In genomic region chr6:24126586-24127192, GRCh38 we compare ENCODE assay signal across 9 cellular contexts. TPM values are rescaled to one million over a fixed set of nuclear protein-coding genes. Genes with fewer than 3 reads are reported as not detected.
DNase-seq lines count a peak whose midpoint lies in the region; ATAC-seq lines count a peak whose summit lies in the region.
"Had no signal": no experiment of that assay in that cellular context is flagged by ENCODE, and none has a peak within 500 bp of the region (broad histone marks: within the 10 kb centered on the region; RNA-seq: fewer than 3 reads in every experiment).

No MANE protein-coding gene starts in this region.

- intact Hi-C loops in head of caudate nucleus (cut with DNase I) = no loop called here

- H3K27me3 Mint-ChIP-seq in activated CD4-positive, alpha-beta T cell treated with anti-CD3 and anti-CD28 coated beads, Interleukin-2, amount 10 ng/mL, durations not matched to agents 7 days and 5 days = peaks cover 20% of the 10 kb centered on the region

- H3K36me3 Mint-ChIP-seq in activated CD4-positive, alpha-beta T cell treated with anti-CD3 and anti-CD28 coated beads, Interleukin-2, amount 10 ng/mL, durations not matched to agents 7 days and 5 days (ENCODE audit: low read depth) = no peaks in the 10 kb centered on the region

- CTCF ChIA-PET in activated CD4-positive, alpha-beta T cell treated with anti-CD3 and anti-CD28 coated beads, Interleukin-2, amount 10 ng/mL, durations not matched to agents 7 days and 5 days (lab: Charles Lee) = no interaction called here

- POLR2A ChIA-PET in activated CD4-positive, alpha-beta T cell treated with anti-CD3 and anti-CD28 coated beads, Interleukin-2, amount 10 ng/mL, durations not matched to agents 7 days and 5 days (lab: Charles Lee) = no interaction called here

- H3K27ac Mint-ChIP-seq in activated CD4-positive, alpha-beta T cell treated with anti-CD3 and anti-CD28 coated beads, Interleukin-2, amount 10 ng/mL, durations not matched to agents 7 days and 5 days = no peak overlapping the region
- H3K27ac Mint-ChIP-seq: activated naive CD4-positive, alpha-beta T cell treated with anti-CD3 and anti-CD28 coated beads, Interleukin-2, amount 50 U/mL, for 72 hours had no signal

- H3K4me1 Mint-ChIP-seq in activated CD4-positive, alpha-beta T cell treated with anti-CD3 and anti-CD28 coated beads, Interleukin-2, amount 10 ng/mL, durations not matched to agents 7 days and 5 days = peaks cover 3% of the 10 kb centered on the region

- in situ Hi-C loops in ACHN (cut with HindIII; ENCODE audit: low pct_ligation_motif_present, low pct_unique_long_range_greater_than_20kb, low sequenced_read_pairs) = no loop called here
- in situ Hi-C loops in KBM-7 (cut with MboI; ENCODE audit: low pct_unique_long_range_greater_than_20kb, low sequenced_read_pairs) = no loop called here

- peaks cover 2% of the 10 kb centered on the region for H3K9me3 Mint-ChIP-seq in activated CD4-positive, alpha-beta T cell treated with anti-CD3 and anti-CD28 coated beads, Interleukin-2, amount 10 ng/mL, durations not matched to agents 7 days and 5 days

- H3K4me3 Mint-ChIP-seq in activated CD4-positive, alpha-beta T cell treated with anti-CD3 and anti-CD28 coated beads, Interleukin-2, amount 10 ng/mL, durations not matched to agents 7 days and 5 days = no peak overlapping the region

- peak; percentile 57 for ATAC-seq in GM18499 (IDR thresholded peaks at IDR 0.05; ENCODE audit: insufficient read depth, unreplicated experiment)
- ATAC-seq in HG03135 (IDR thresholded peaks at IDR 0.05; ENCODE audit: unreplicated experiment) = no peak
- ATAC-seq: activated naive CD4-positive, alpha-beta T cell treated with anti-CD3 and anti-CD28 coated beads, Interleukin-2, amount 50 U/mL, for 72 hours had no signal

- peak; percentile 80 for DNase-seq in ACHN
- DNase-seq in KBM-7 = peak; percentile 81
- DNase-seq in activated CD4-positive, alpha-beta T cell treated with anti-CD3 and anti-CD28 coated beads, Interleukin-2, amount 10 ng/mL, durations not matched to agents 7 days and 5 days = peak; percentile 54
- DNase-seq in head of caudate nucleus = peak in 33 of 42 donors; percentile 10 to 79 (median 42)
- DNase-seq in smooth muscle cell of the brain vasculature (ENCODE audit: low read depth, low spot score) = peak; percentile 46
- no peak for DNase-seq in NCI-H128 (lab: John Stamatoyannopoulos, UW; ENCODE audit: unreplicated experiment)

RNA-seq across cellular contexts. Expression of gene NRSN1, which starts 0.7 kb away (rescaled TPM):
- not detected for total RNA-seq in activated CD4-positive, alpha-beta T cell treated with anti-CD3 and anti-CD28 coated beads, Interleukin-2, amount 10 ng/mL, durations not matched to agents 7 days and 5 days
- total RNA-seq: activated naive CD4-positive, alpha-beta T cell treated with anti-CD3 and anti-CD28 coated beads, Interleukin-2, amount 50 U/mL, for 72 hours had no signal
